15 cellular contexts compared by ENCODE assay signal in genomic region chr5:178211095-178212048, GRCh38. TPM values are rescaled to one million over a fixed set of nuclear protein-coding genes. Genes with fewer than 3 reads are reported as not detected.
A peak's percentile ranks its signal among the peaks of the same experiment; 100 is the strongest.
DNase-seq lines count a peak whose midpoint lies in the region; ATAC-seq and TF ChIP-seq lines count a peak whose summit lies in the region.
"Had no signal": no experiment of that assay in that cellular context is flagged by ENCODE, and none has a peak within 500 bp of the region (broad histone marks: within the 10 kb centered on the region; RNA-seq: fewer than 3 reads in every experiment).

No MANE protein-coding gene starts in this region.

- TF ChIP-seq CTCF in OCI-LY7 (conservative IDR thresholded peaks at IDR 0.05; ENCODE audit: low read length) (no peak), colonic mucosa (IDR thresholded peaks at IDR 0.05) (no peak), MCF 10A (IDR thresholded peaks at IDR 0.05; ENCODE audit: unreplicated experiment) (no peak)

- no peaks in the 10 kb centered on the region for H3K9me3 ChIP-seq in right cardiac atrium (ENCODE audit: control insufficient read depth, low read length)
- H3K9me3 ChIP-seq in OCI-LY7 (ENCODE audit: low read length) = no peaks in the 10 kb centered on the region
- H3K9me3 ChIP-seq in colonic mucosa = no peaks in the 10 kb centered on the region
- H3K9me3 ChIP-seq: BE2C, mucosa of descending colon had no signal

- ATAC-seq in left ventricle myocardium superior = no peak
- ATAC-seq in right cardiac atrium = no peak
- ATAC-seq in stimulated activated naive B cell treated with anti-CD40 and anti-IgM and Interleukin-4, amounts not matched to agents 10 μg/mL and 1 μg/mL and 100 μg/mL, for 72 hours (replicated peaks) = no peak
- ATAC-seq: mucosa of descending colon had no signal

- H3K9ac ChIP-seq in colonic mucosa (ENCODE audit: low read depth in 2 of 2, low read length in 2 of 2) = peak overlapping the region in 1 of 2 donors; percentile 80

- peaks cover 30% of the 10 kb centered on the region for H3K79me2 ChIP-seq in OCI-LY7 (ENCODE audit: insufficient read depth, low read depth, low read length)

- H3K27me3 Mint-ChIP-seq in stimulated activated naive B cell treated with anti-CD40 and anti-IgM and Interleukin-4, amounts not matched to agents 10 μg/mL and 1 μg/mL and 100 μg/mL, for 72 hours = no peaks in the 10 kb centered on the region
- H3K27me3 Mint-ChIP-seq in MCF 10A (ENCODE audit: insufficient read depth, unreplicated experiment) = no peaks in the 10 kb centered on the region

- H3K4me1 ChIP-seq in right cardiac atrium (ENCODE audit: control insufficient read depth, insufficient read depth, low read length) (peaks cover 3% of the 10 kb centered on the region), OCI-LY7 (ENCODE audit: insufficient read depth, low read length, poor library complexity, severe bottlenecking) (peaks cover 42% of the 10 kb centered on the region), colonic mucosa (peaks cover 40% of the 10 kb centered on the region)

- H3K9me2 ChIP-seq in OCI-LY7 (ENCODE audit: insufficient read depth, low read length) = no peaks in the 10 kb centered on the region

- H3K4me2 ChIP-seq in OCI-LY7 (ENCODE audit: low read length) = no peak overlapping the region

- no peak overlapping the region for H2AFZ ChIP-seq in OCI-LY7 (ENCODE audit: low read length)

- H3K27ac Mint-ChIP-seq in stimulated activated naive B cell treated with anti-CD40 and anti-IgM and Interleukin-4, amounts not matched to agents 10 μg/mL and 1 μg/mL and 100 μg/mL, for 72 hours = peak overlapping the region; percentile 85
- no peak overlapping the region for H3K27ac Mint-ChIP-seq in MCF 10A (ENCODE audit: low read depth, unreplicated experiment)

- CTCF ChIA-PET in OCI-LY7 (lab: Charles Lee; ENCODE audit: unreplicated experiment) = no interaction called here
- CTCF ChIA-PET in MCF 10A (lab: Yijun Ruan, JAX) = interaction anchor here (0.6 kb wide), 2 partner anchors 31 to 68 kb away, joined by 3 read pairs; no protein-coding TSS in a partner anchor

- no peaks in the 10 kb centered on the region for H3K27me3 ChIP-seq in right cardiac atrium (ENCODE audit: control insufficient read depth, insufficient read depth)
- no peaks in the 10 kb centered on the region for H3K27me3 ChIP-seq in colonic mucosa
- H3K27me3 ChIP-seq: BE2C had no signal

- peak; percentile 1 for DNase-seq in left ventricle myocardium superior
- DNase-seq in right cardiac atrium = no peak
- no peak for DNase-seq in OCI-LY7 (ENCODE audit: low spot score)
- peak; percentile 17 for DNase-seq in colonic mucosa
- no peak for DNase-seq in stimulated activated naive B cell treated with anti-CD40 and anti-IgM and Interleukin-4, amounts not matched to agents 10 μg/mL and 1 μg/mL and 100 μg/mL, for 72 hours
- DNase-seq in hypothalamus (lab: John Stamatoyannopoulos, UW) = no peak
- DNase-seq in MCF 10A (ENCODE audit: unreplicated experiment) = no peak
- no peak for DNase-seq in GF-D8 (lab: John Stamatoyannopoulos, UW)
- DNase-seq: amygdala; BE2C; mucosa of descending colon; stimulated activated CD4-positive, alpha-beta T cell treated with anti-CD3 and anti-CD28 coated beads, Interleukin-4, amount 100 ng/mL, for 24 hours had no signal

- H3K36me3 Mint-ChIP-seq in stimulated activated naive B cell treated with anti-CD40 and anti-IgM and Interleukin-4, amounts not matched to agents 10 μg/mL and 1 μg/mL and 100 μg/mL, for 72 hours = peaks cover 49 to 76% of the 10 kb centered on the region in 2 donors
- H3K36me3 Mint-ChIP-seq in MCF 10A (ENCODE audit: insufficient read depth, unreplicated experiment) = peaks cover 98% of the 10 kb centered on the region

- H3K4me3 Mint-ChIP-seq in stimulated activated naive B cell treated with anti-CD40 and anti-IgM and Interleukin-4, amounts not matched to agents 10 μg/mL and 1 μg/mL and 100 μg/mL, for 72 hours = no peak overlapping the region
- H3K4me3 Mint-ChIP-seq in MCF 10A (ENCODE audit: unreplicated experiment) = no peak overlapping the region

- BruUV-seq in OCI-LY7 (replicated peaks; lab: Mats Ljungman, UMichigan) (no TSS peak), MCF 10A (replicated peaks; lab: Mats Ljungman, UMichigan) (no TSS peak)

- 65% methylated on average over 8 of the region's 8 CpGs for WGBS in right cardiac atrium

- POLR2A ChIA-PET in OCI-LY7 (lab: Charles Lee) = no interaction called here
- POLR2A ChIA-PET in MCF 10A (lab: Yijun Ruan, JAX) = interaction anchor here (0.6 to 4.0 kb wide), 7 partner anchors 11 to 1345 kb away, joined by 3 to 24 read pairs (median 3); partner anchors contain the start of gene NHP2

- H3K27ac ChIP-seq in right cardiac atrium (ENCODE audit: low read length) (no peak overlapping the region), OCI-LY7 (ENCODE audit: low read depth, low read length, poor library complexity, severe bottlenecking) (peak overlapping the region; percentile 1), colonic mucosa (peak overlapping the region; percentile 95)

- H3K36me3 ChIP-seq in OCI-LY7 (ENCODE audit: insufficient read depth, low read length) (peaks cover 100% of the 10 kb centered on the region), colonic mucosa (peaks cover 17% of the 10 kb centered on the region)

- no peaks in the 10 kb centered on the region for H3K9me3 Mint-ChIP-seq in stimulated activated naive B cell treated with anti-CD40 and anti-IgM and Interleukin-4, amounts not matched to agents 10 μg/mL and 1 μg/mL and 100 μg/mL, for 72 hours
- no peaks in the 10 kb centered on the region for H3K9me3 Mint-ChIP-seq in MCF 10A (ENCODE audit: unreplicated experiment)

- H3K4me1 Mint-ChIP-seq in stimulated activated naive B cell treated with anti-CD40 and anti-IgM and Interleukin-4, amounts not matched to agents 10 μg/mL and 1 μg/mL and 100 μg/mL, for 72 hours = peaks cover 44 to 74% of the 10 kb centered on the region in 2 donors
- H3K4me1 Mint-ChIP-seq in MCF 10A (ENCODE audit: insufficient read depth, unreplicated experiment) = peaks cover 31% of the 10 kb centered on the region

- intact Hi-C loops in left ventricle myocardium superior (cut with micrococcal nuclease) (no loop called here), right cardiac atrium (cut with DNase I) (no loop called here), OCI-LY7 (cut with micrococcal nuclease; ENCODE audit: unreplicated experiment) (no loop called here), colonic mucosa (cut with DNase I) (no loop called here), MCF 10A (cut with micrococcal nuclease) (no loop called here)

- peaks cover 44% of the 10 kb centered on the region for H4K20me1 ChIP-seq in OCI-LY7 (ENCODE audit: insufficient read depth, low read length)

- H3K4me3 ChIP-seq in right cardiac atrium (ENCODE audit: low read length) (no peak overlapping the region), OCI-LY7 (ENCODE audit: low read depth, low read length, poor library complexity, severe bottlenecking) (no peak overlapping the region), colonic mucosa (no peak overlapping the region)
- H3K4me3 ChIP-seq: mucosa of descending colon had no signal

RNA-seq across cellular contexts. Expression of gene HNRNPAB, which starts 7.0 kb away (rescaled TPM):
- total RNA-seq in left ventricle myocardium superior (82.8 TPM), right cardiac atrium (100 to 1,000 TPM in 1 of 4 donors, 10 to 100 TPM in 3; 75.3 to 125 (median 86.9) TPM), OCI-LY7 (2022) (326 and 350 TPM in 2 replicates), colonic mucosa (100 to 1,000 TPM; 286 to 385 TPM), MCF 10A (2022) (313 and 364 TPM in 2 replicates)
- polyA plus RNA-seq in right cardiac atrium = 88.2 TPM
- total RNA-seq in OCI-LY7 (2014; rRNA removed; shearing (Covaris generic)) = 146 and 184 TPM in 2 replicates

RNA-seq across cellular contexts. Expression of gene PHYKPL, which starts 21.2 kb away (rescaled TPM):
- total RNA-seq in left ventricle myocardium superior (40.7 TPM), right cardiac atrium (10 to 100 TPM; 41.0 to 53.6 (median 48.5) TPM), OCI-LY7 (2022) (139 and 146 TPM in 2 replicates), colonic mucosa (100 to 1,000 TPM; 101 to 159 TPM), MCF 10A (2022) (112 and 115 TPM in 2 replicates)
- polyA plus RNA-seq in right cardiac atrium = 35.3 TPM
- 69.7 and 86.3 TPM in 2 replicates for total RNA-seq in OCI-LY7 (2014; rRNA removed; shearing (Covaris generic))

RNA-seq across cellular contexts. Expression of gene GMCL2, which starts 24.2 kb away (rescaled TPM):
- total RNA-seq in left ventricle myocardium superior = not detected
- not detected for total RNA-seq in right cardiac atrium
- not detected for polyA plus RNA-seq in right cardiac atrium
- total RNA-seq in OCI-LY7 (2014; rRNA removed; shearing (Covaris generic)) = not detected in 2 replicates
- not detected in 2 replicates for total RNA-seq in OCI-LY7 (2022)
- not detected for total RNA-seq in colonic mucosa
- not detected in 2 replicates for total RNA-seq in MCF 10A (2022)
- total RNA-seq: dermis microvascular lymphatic vessel endothelial cell; fibroblast of villous mesenchyme; mucosa of descending colon; T-helper 1 cell treated with Interleukin-12 subunit alpha and Interleukin-12 subunit beta and Interleukin-4 antibody, amounts not matched to agents 30 ng/mL and 1 ng/mL, for 36 hours had no signal

RNA-seq across cellular contexts. Expression of gene NHP2, which starts 57.7 kb away (rescaled TPM):
- total RNA-seq in left ventricle myocardium superior (74.5 TPM), right cardiac atrium (10 to 100 TPM; 62.3 to 88.4 (median 84.7) TPM), OCI-LY7 (2022) (183 and 216 TPM in 2 replicates), colonic mucosa (100 to 1,000 TPM in 1 of 2 donors, 10 to 100 TPM in 1; 64.8 to 182 TPM), MCF 10A (2022) (322 and 327 TPM in 2 replicates)
- polyA plus RNA-seq in right cardiac atrium = 123 TPM
- total RNA-seq in OCI-LY7 (2014; rRNA removed; shearing (Covaris generic)) = 309 and 344 TPM in 2 replicates

Comparison
In these comparisons a context has a peak if more than half of its experiments do, and no peak if none do; other contexts are left out.
1. DNase-seq: peak in left ventricle myocardium superior (single experiment) and colonic mucosa (single experiment); none in right cardiac atrium (0 of 3), OCI-LY7 (single experiment), stimulated activated naive B cell treated with anti-CD40 and anti-IgM and Interleukin-4, amounts not matched to agents 10 μg/mL and 1 μg/mL and 100 μg/mL, for 72 hours (single experiment), hypothalamus (0 of 51), MCF 10A (single experiment) and GF-D8 (single experiment).